Comparison of ENCODE assay signal across 1 cellular context in genomic region chr9:113541019-113541900, GRCh38.
TF ChIP-seq lines count a peak whose summit lies in the region.

No MANE protein-coding gene starts in this region.

TF ChIP-seq in K562, 482 proteins besides CTCF, POLR2A, EP300 and RAD21 (continued from another document and continues in another):
- TF ChIP-seq ZNF395 (CRISPR knock-in tag; IDR thresholded peaks at IDR 0.05) (peak; percentile 62; the same call in 1 of the 2 replicates), JUND (IDR thresholded peaks at IDR 0.05; ENCODE audit: borderline replicate concordance, low read depth, low read length) (peak; percentile 60; the same call in 1 of the 2 replicates), JUND (tag; IDR thresholded peaks at IDR 0.05; ENCODE audit: borderline replicate concordance, low read depth, low read length) (no peak), GABPA (tag; conservative IDR thresholded peaks at IDR 0.05; ENCODE audit: low read depth) (peak; percentile 48), ZKSCAN3 (CRISPR knock-in tag; IDR thresholded peaks at IDR 0.05) (no peak), NR2C1 (IDR thresholded peaks at IDR 0.05) (no peak), NR2C1 (tag; IDR thresholded peaks at IDR 0.05) (peak; percentile 39; the same call in 1 of the 2 replicates), ESRRA (IDR thresholded peaks at IDR 0.05; ENCODE audit: borderline replicate concordance, low read depth) (no peak), HMG20A (CRISPR knock-in tag; conservative IDR thresholded peaks at IDR 0.05) (no peak), ETS1 (conservative IDR thresholded peaks at IDR 0.05; ENCODE audit: control insufficient read depth, low read depth, low read length) (no peak), MYBL2 (IDR thresholded peaks at IDR 0.05; ENCODE audit: low read depth) (no peak), MYBL2 (CRISPR knock-in tag; IDR thresholded peaks at IDR 0.05; ENCODE audit: borderline replicate concordance) (no peak), EP400 (IDR thresholded peaks at IDR 0.05) (peak; percentile 66), TOE1 (IDR thresholded peaks at IDR 0.05; ENCODE audit: borderline replicate concordance) (peak; percentile 59; the same call in 1 of the 2 replicates), TOE1 (CRISPR knock-in tag; IDR thresholded peaks at IDR 0.05; ENCODE audit: borderline replicate concordance, low read depth) (no peak), RBM34 (IDR thresholded peaks at IDR 0.05; ENCODE audit: borderline replicate concordance, insufficient read depth, low read length) (no peak), BRCA1 (IDR thresholded peaks at IDR 0.05) (no peak), BRCA1 (CRISPR knock-in tag; IDR thresholded peaks at IDR 0.05) (no peak), NR2F6 (CRISPR knock-in tag; IDR thresholded peaks at IDR 0.05) (no peak), NRF1 (conservative IDR thresholded peaks at IDR 0.05 in 1 of 2, IDR thresholded peaks at IDR 0.05 in 1 of 2) (peak; percentile 24 to 46; a peak in 1 of 4 replicates), NFRKB (IDR thresholded peaks at IDR 0.05; ENCODE audit: low read depth) (peak; percentile 68; the same call in 1 of the 2 replicates), DMBX1 (CRISPR knock-in tag; IDR thresholded peaks at IDR 0.05; ENCODE audit: borderline replicate concordance) (peak; percentile 67; the same call in 1 of the 2 replicates), RBFOX2 (IDR thresholded peaks at IDR 0.05; ENCODE audit: low read depth, low read length) (peak; percentile 57), CUX1 (CRISPR knock-in tag; IDR thresholded peaks at IDR 0.05) (no peak), PHB2 (IDR thresholded peaks at IDR 0.05; ENCODE audit: low read depth) (no peak), PHF8 (IDR thresholded peaks at IDR 0.05; ENCODE audit: borderline replicate concordance, low read length) (peak; percentile 56; the same call in 1 of the 2 replicates), NEUROD1 (IDR thresholded peaks at IDR 0.05; ENCODE audit: borderline replicate concordance, low read depth, low read length, partially characterized antibody) (peak; percentile 72), PCBP1 (IDR thresholded peaks at IDR 0.05; ENCODE audit: low read depth, low read length, poor library complexity, severe bottlenecking) (no peak), GTF2B (IDR thresholded peaks at IDR 0.05; ENCODE audit: extremely low read depth, insufficient read length) (no peak), BACH1 (tag; IDR thresholded peaks at IDR 0.05) (0 out of 2 replicates have a peak, but pooled peaks have one; percentile 10), ZNF655 (CRISPR knock-in tag; IDR thresholded peaks at IDR 0.05) (no peak), CSDE1 (IDR thresholded peaks at IDR 0.05) (no peak), SUPT5H (IDR thresholded peaks at IDR 0.05) (peak; percentile 65), MIER1 (IDR thresholded peaks at IDR 0.05; ENCODE audit: low read depth) (no peak), E2F3 (CRISPR knock-in tag; IDR thresholded peaks at IDR 0.05) (no peak), NR4A1 (CRISPR knock-in tag; IDR thresholded peaks at IDR 0.05) (no peak), NR4A1 (tag; IDR thresholded peaks at IDR 0.05) (peak; percentile 83; the same call in 1 of the 2 replicates), PML (IDR thresholded peaks at IDR 0.05; ENCODE audit: low read length) (peak; percentile 25; the same call in 1 of the 2 replicates), FOSL1 (tag; conservative IDR thresholded peaks at IDR 0.05) (no peak), AFF1 (IDR thresholded peaks at IDR 0.05; ENCODE audit: low read depth in 1 of 2, partially characterized antibody in 2 of 2) (no peak), GABPB2 (CRISPR knock-in tag; conservative IDR thresholded peaks at IDR 0.05) (no peak; the same call in 1 of the 2 replicates), CBFB (CRISPR knock-in tag; IDR thresholded peaks at IDR 0.05) (no peak), MEF2D (tag; conservative IDR thresholded peaks at IDR 0.05; ENCODE audit: low read depth) (no peak), SOX6 (IDR thresholded peaks at IDR 0.05) (no peak), POLR3G (IDR thresholded peaks at IDR 0.05; ENCODE audit: extremely low read depth, insufficient read length, insufficient replicate concordance) (no peak), GTF2E2 (tag; IDR thresholded peaks at IDR 0.05) (peak; percentile 92), MAFF (IDR thresholded peaks at IDR 0.05; ENCODE audit: low read length) (no peak), SLC30A9 (CRISPR knock-in tag; IDR thresholded peaks at IDR 0.05) (no peak), RCOR1 (IDR thresholded peaks at IDR 0.05; ENCODE audit: borderline replicate concordance in 1 of 2, low read depth in 2 of 2, low read length in 2 of 2) (peak in 1 of 2 experiments; percentile 29; a peak in 1 of 4 replicates), CBX2 (IDR thresholded peaks at IDR 0.05; ENCODE audit: insufficient read depth, low read length, poor library complexity, severe bottlenecking) (no peak), RBM15 (IDR thresholded peaks at IDR 0.05; ENCODE audit: insufficient read depth, low read length) (no peak), RBM25 (IDR thresholded peaks at IDR 0.05; ENCODE audit: low read depth, low read length, severe bottlenecking) (peak; percentile 59), ZNF592 (IDR thresholded peaks at IDR 0.05) (0 out of 2 replicates have a peak, but pooled peaks have one; percentile 74)
